ENCODE assay signal across 33 cellular contexts in genomic region chr10:89338717-89339116, GRCh38. TPM values are rescaled to one million over a fixed set of nuclear protein-coding genes. Genes with fewer than 3 reads are reported as not detected.
"Had no signal": no experiment of that assay in that cellular context is flagged by ENCODE, and none has a peak within 500 bp of the region (broad histone marks: within the 10 kb centered on the region; RNA-seq: fewer than 3 reads in every experiment).

No MANE protein-coding gene starts in this region.

- H3K27ac Mint-ChIP-seq: activated CD8-positive, alpha-beta T cell treated with anti-CD3 and anti-CD28 coated beads for 36 hours; activated naive CD4-positive, alpha-beta T cell treated with anti-CD3 and anti-CD28 coated beads, Interleukin-2, amount 50 U/mL, for 72 hours; naive thymus-derived CD4-positive, alpha-beta T cell; stimulated activated naive B cell treated with anti-CD40 and anti-IgM and Interleukin-4, amounts not matched to agents 10 μg/mL and 1 μg/mL and 100 μg/mL, for 72 hours had no signal

- H3K36me3 ChIP-seq: colonic mucosa, gastrocnemius medialis, prostate gland had no signal

- H3K27me3 ChIP-seq: colonic mucosa, gastrocnemius medialis, hepatocyte, pancreas, stomach, testis, transverse colon had no signal

- H3K4me1 ChIP-seq: colonic mucosa, prostate gland had no signal

- H3K27me3 Mint-ChIP-seq: stimulated activated naive B cell treated with anti-CD40 and anti-IgM and Interleukin-4, amounts not matched to agents 10 μg/mL and 1 μg/mL and 100 μg/mL, for 72 hours had no signal

- DNase-seq: activated CD4-positive, alpha-beta T cell treated with anti-CD3 and anti-CD28 coated beads for 1 hour; activated CD4-positive, alpha-beta T cell treated with anti-CD3 and anti-CD28 coated beads, Interleukin-2, amount 50 U/mL, for 1 hour; activated CD8-positive, alpha-beta T cell treated with anti-CD3 and anti-CD28 coated beads for 36 hours; activated naive CD4-positive, alpha-beta T cell; activated T-cell treated with anti-CD3 and anti-CD28 coated beads, Interleukin-2, amount 50 U/mL, for 48 hours; colonic mucosa; effector memory CD4-positive, alpha-beta T cell; erythroblast; gastrocnemius medialis; glutamatergic neuron; islet precursor cell; mammary epithelial cell; midbrain; naive thymus-derived CD4-positive, alpha-beta T cell; nucleus accumbens; pancreas; stimulated activated CD4-positive, alpha-beta T cell treated with anti-CD3 and anti-CD28 coated beads, Interleukin-1b, Interleukin-23, amount 100 ng/mL, for 48 hours; stimulated activated CD4-positive, alpha-beta T cell treated with anti-CD3 and anti-CD28 coated beads, Interleukin-4, amount 100 ng/mL, for 4 hours; stimulated activated CD8-positive, alpha-beta memory T cell treated with anti-CD3 and anti-CD28 coated beads, Interleukin-4, amount 100 ng/mL, for 48 hours; stimulated activated naive B cell treated with anti-CD40 and anti-IgM and Interleukin-4, amounts not matched to agents 10 μg/mL and 1 μg/mL and 100 μg/mL, for 72 hours; stomach; T-helper 2 cell; testis; transverse colon had no signal

- H3K27ac ChIP-seq: colonic mucosa, hepatocyte, pancreas, prostate gland, stomach, testis, transverse colon had no signal

- ATAC-seq: activated CD8-positive, alpha-beta T cell treated with anti-CD3 and anti-CD28 coated beads for 36 hours; activated naive CD4-positive, alpha-beta T cell treated with anti-CD3 and anti-CD28 coated beads, Interleukin-2, amount 50 U/mL, for 72 hours; gastrocnemius medialis; naive thymus-derived CD4-positive, alpha-beta T cell; pancreas; stimulated activated naive B cell treated with anti-CD40 and anti-IgM and Interleukin-4, amounts not matched to agents 10 μg/mL and 1 μg/mL and 100 μg/mL, for 72 hours had no signal

- H3K4me3 ChIP-seq: colonic mucosa, gastrocnemius medialis, hepatocyte, pancreas, prostate gland, smooth muscle cell, stomach, testis, transverse colon had no signal

- H3K4me3 Mint-ChIP-seq: activated CD8-positive, alpha-beta T cell treated with anti-CD3 and anti-CD28 coated beads for 36 hours; central memory CD8-positive, alpha-beta T cell; naive thymus-derived CD4-positive, alpha-beta T cell; neural crest cell; stimulated activated naive B cell treated with anti-CD40 and anti-IgM and Interleukin-4, amounts not matched to agents 10 μg/mL and 1 μg/mL and 100 μg/mL, for 72 hours had no signal

- H3K9me3 Mint-ChIP-seq: activated CD8-positive, alpha-beta T cell treated with anti-CD3 and anti-CD28 coated beads for 36 hours; activated naive CD4-positive, alpha-beta T cell treated with anti-CD3 and anti-CD28 coated beads, Interleukin-2, amount 50 U/mL, for 72 hours; central memory CD8-positive, alpha-beta T cell; neural crest cell; stimulated activated naive B cell treated with anti-CD40 and anti-IgM and Interleukin-4, amounts not matched to agents 10 μg/mL and 1 μg/mL and 100 μg/mL, for 72 hours had no signal

- H3K9me3 ChIP-seq: colonic mucosa, gastrocnemius medialis, pancreas, prostate gland, stomach, testis, transverse colon had no signal

RNA-seq across cellular contexts. Expression of gene IFIT1B, which starts 39.1 kb away (rescaled TPM):
- total RNA-seq: activated CD8-positive, alpha-beta T cell treated with anti-CD3 and anti-CD28 coated beads for 36 hours; activated naive CD4-positive, alpha-beta T cell treated with anti-CD3 and anti-CD28 coated beads, Interleukin-2, amount 50 U/mL, for 72 hours; bronchial epithelial cell; colonic mucosa; dermis microvascular lymphatic vessel endothelial cell; gastrocnemius medialis; hepatocyte; mammary epithelial cell; naive thymus-derived CD4-positive, alpha-beta T cell; neural crest cell; pancreas; prostate gland; smooth muscle cell; testis; transverse colon had no signal
- polyA plus RNA-seq: hepatocyte, mammary epithelial cell, smooth muscle cell, stomach, urinary bladder had no signal
